ENCODE assay signal across 14 cellular contexts in the genomic region with DNA sequence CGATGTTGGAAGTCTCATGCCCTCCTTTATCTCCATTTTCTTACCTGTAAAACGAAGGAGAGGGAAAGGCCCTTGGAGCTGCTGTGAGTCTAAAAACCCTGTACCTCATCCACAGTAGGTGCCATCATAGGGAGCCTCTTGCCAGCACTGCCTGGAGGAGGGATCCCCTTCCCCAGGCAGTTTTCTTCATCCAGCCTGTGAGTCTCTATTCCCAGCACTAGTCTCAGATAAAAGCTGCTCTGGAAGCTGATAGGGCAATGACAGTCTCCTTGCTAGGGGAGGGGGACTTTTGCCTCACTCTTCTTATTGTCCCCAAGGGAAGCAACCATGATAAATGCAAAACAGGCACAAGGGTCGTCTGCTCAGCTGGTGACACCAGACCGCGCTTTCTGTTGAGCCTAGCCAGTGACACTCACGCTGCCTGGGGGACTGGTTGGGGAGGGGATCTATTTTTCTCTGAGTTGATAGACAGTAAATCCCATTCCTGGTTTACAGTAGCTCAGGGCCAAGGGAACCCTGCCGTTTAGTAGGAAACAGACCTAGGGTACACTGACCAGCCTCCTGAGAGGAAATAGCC.
"Had no signal": no experiment of that assay in that cellular context is flagged by ENCODE, and none has a peak within 500 bp of the region (broad histone marks: within the 10 kb centered on the region; RNA-seq: fewer than 3 reads in every experiment).

No MANE protein-coding gene starts in this region.

- H3K27me3 Mint-ChIP-seq: type B pancreatic cell had no signal

- DNase-seq: activated gamma-delta T cell, hippocampal formation, kidney, left lung, mammary epithelial cell, pancreas, right lobe of liver, stomach had no signal

- H3K36me3 ChIP-seq: adrenal gland, left lung, neutrophil, pancreas, right lobe of liver, stomach, WERI-Rb-1 had no signal

- H3K9me3 Mint-ChIP-seq: type B pancreatic cell had no signal

- H3K27me3 ChIP-seq: adrenal gland, left lung, neutrophil, pancreas, right lobe of liver, stomach had no signal

- H3K4me3 ChIP-seq: adrenal gland, left lung, pancreas, right lobe of liver, stomach had no signal

- H3K9me3 ChIP-seq: adrenal gland, left lung, neutrophil, pancreas, right lobe of liver, stomach had no signal

- H3K36me3 Mint-ChIP-seq: activated naive CD4-positive, alpha-beta T cell treated with anti-CD3 and anti-CD28 coated beads, Interleukin-2, amount 50 U/mL, for 72 hours; type B pancreatic cell had no signal

- H3K4me1 ChIP-seq: adrenal gland, left lung, pancreas, right lobe of liver, stomach had no signal

- H3K27ac ChIP-seq: adrenal gland, epithelial cell of prostate, left lung, neutrophil, pancreas, right lobe of liver, stomach, WERI-Rb-1 had no signal

- H3K4me3 Mint-ChIP-seq: type B pancreatic cell had no signal

- H3K27ac Mint-ChIP-seq: activated naive CD4-positive, alpha-beta T cell treated with anti-CD3 and anti-CD28 coated beads, Interleukin-2, amount 50 U/mL, for 72 hours; type B pancreatic cell had no signal
